ENCODE assay signal across 31 cellular contexts in genomic region chr4:158285429-158286216, GRCh38.
DNase-seq lines count a peak whose midpoint lies in the region; ATAC-seq and TF ChIP-seq lines count a peak whose summit lies in the region.
"Had no signal": no experiment of that assay in that cellular context is flagged by ENCODE, and none has a peak within 500 bp of the region (broad histone marks: within the 10 kb centered on the region; RNA-seq: fewer than 3 reads in every experiment).

No MANE protein-coding gene starts in this region.

- ATAC-seq in GM18858 (IDR thresholded peaks at IDR 0.05; ENCODE audit: unreplicated experiment), result peak; percentile 38
- peak; percentile 55 for ATAC-seq in HG02852 (IDR thresholded peaks at IDR 0.05; ENCODE audit: unreplicated experiment)
- no peak for ATAC-seq in GM19324 (IDR thresholded peaks at IDR 0.05; ENCODE audit: low FRiP score, unreplicated experiment)
- ATAC-seq: activated T-cell treated with anti-CD3 and anti-CD28 coated beads, Interleukin-2, amount 50 U/mL, for 72 hours; esophagus mucosa; left cardiac atrium; stimulated activated naive CD8-positive, alpha-beta T cell treated with anti-CD3 and anti-CD28 coated beads, Interleukin-15, amount 100 ng/mL, for 72 hours had no signal

- intact Hi-C loops in transverse colon (cut with DNase I; ENCODE audit: low total_unique reads), result no loop called here

- TF ChIP-seq CTCF in transverse colon (IDR thresholded peaks at IDR 0.05), result no peak

- H3K4me1 ChIP-seq in transverse colon, result no peaks in the 10 kb centered on the region
- H3K4me1 ChIP-seq: breast epithelium had no signal

- no peak for TF ChIP-seq EP300 in transverse colon (IDR thresholded peaks at IDR 0.05; ENCODE audit: low read depth)

- DNase-seq in NCI-H510A treated with DMSO at 0.1 percent for 48 hours (lab: John Stamatoyannopoulos, UW), result peak; percentile 27
- DNase-seq in epithelial cell of prostate (ENCODE audit: low read depth, low spot score), result no peak
- DNase-seq in NCI-H1048 (lab: John Stamatoyannopoulos, UW), result no peak
- DNase-seq in transverse colon, result no peak
- no peak for DNase-seq in activated CD4-positive, alpha-beta T cell treated with anti-CD3 and anti-CD28 coated beads, Interleukin-2, amount 50 U/mL, for 48 hours
- DNase-seq: activated CD4-positive, alpha-beta T cell treated with anti-CD3 and anti-CD28 coated beads, Interleukin-2, amount 10 ng/mL, durations not matched to agents 24 days and 14 days; activated naive CD4-positive, alpha-beta T cell treated with anti-CD3 and anti-CD28 coated beads, Interleukin-2, amount 10 ng/mL, durations not matched to agents 7 days and 5 days; activated T-cell treated with anti-CD3 and anti-CD28 coated beads, Interleukin-2, amount 50 U/mL, for 72 hours; Calu3; effector CD4-positive, alpha-beta T cell; foreskin melanocyte; GM23248; left cardiac atrium; mammary epithelial cell; NCI-H1105 treated with DMSO at 0.1 percent for 48 hours; NCI-H2081 treated with DMSO at 0.1 percent for 48 hours; NCI-H446; nephron progenitor cell; stimulated activated CD4-positive, alpha-beta T cell treated with anti-CD3 and anti-CD28 coated beads, Interleukin-1b, Interleukin-23, amount 100 ng/mL, for 48 hours; stimulated activated CD8-positive, alpha-beta memory T cell treated with anti-CD3 and anti-CD28 coated beads, Interleukin-4, amount 100 ng/mL, for 48 hours; stimulated activated naive CD8-positive, alpha-beta T cell treated with anti-CD3 and anti-CD28 coated beads, Interleukin-15, amount 100 ng/mL, for 72 hours; SW 1271; T-helper 9 cell; WERI-Rb-1 had no signal

- no peaks in the 10 kb centered on the region for H3K9me3 ChIP-seq in transverse colon
- H3K9me3 ChIP-seq: breast epithelium had no signal

- no peak for TF ChIP-seq POLR2A in transverse colon (IDR thresholded peaks at IDR 0.05)

- H3K36me3 ChIP-seq in transverse colon, result no peaks in the 10 kb centered on the region
- H3K36me3 ChIP-seq: breast epithelium, WERI-Rb-1 had no signal

- in situ Hi-C loops in transverse colon (cut with MboI; ENCODE audit: low pct_ligation_motif_present in 1 of 4, low pct_unique_long_range_greater_than_20kb in 1 of 4, low sequenced_read_pairs in 3 of 4), result no loop called here

- no peak overlapping the region for H3K4me3 ChIP-seq in transverse colon
- H3K4me3 ChIP-seq: breast epithelium, GM23248, smooth muscle cell had no signal

- H3K27ac ChIP-seq in epithelial cell of prostate, result peak overlapping the region; percentile 30
- no peak overlapping the region for H3K27ac ChIP-seq in transverse colon
- H3K27ac ChIP-seq: breast epithelium, C4-2B, GM23248, WERI-Rb-1 had no signal

- no peaks in the 10 kb centered on the region for H3K27me3 ChIP-seq in transverse colon
- H3K27me3 ChIP-seq: breast epithelium had no signal

- whole genome bisulfite sequencing in transverse colon (ENCODE audit: low coverage in 1 of 2), 2 donors, result 85 to 86% methylated on average over 6 of the region's 6 CpGs
